10 cellular contexts compared by ENCODE assay signal in genomic region chr9:79054500-79054899, GRCh38.
"Had no signal": no experiment of that assay in that cellular context is flagged by ENCODE, and none has a peak within 500 bp of the region (broad histone marks: within the 10 kb centered on the region; RNA-seq: fewer than 3 reads in every experiment).

No MANE protein-coding gene starts in this region.

- H3K27me3 ChIP-seq: foreskin keratinocyte, right lobe of liver had no signal

- H3K36me3 ChIP-seq: right lobe of liver had no signal

- H3K4me1 ChIP-seq: right lobe of liver had no signal

- H3K9me3 ChIP-seq: right lobe of liver had no signal

- H3K4me3 ChIP-seq: dorsolateral prefrontal cortex, right lobe of liver had no signal

- DNase-seq: activated CD4-positive, alpha-beta T cell treated with anti-CD3 and anti-CD28 coated beads, Interleukin-2, amount 50 U/mL, for 1 hour; activated CD8-positive, alpha-beta memory T cell treated with anti-CD3 and anti-CD28 coated beads for 24 hours; activated naive CD8-positive, alpha-beta T cell treated with anti-CD3 and anti-CD28 coated beads for 36 hours; dorsolateral prefrontal cortex; foreskin keratinocyte; mesendoderm; natural killer cell; nucleus accumbens; right lobe of liver; SW 1271 had no signal

- H3K27ac ChIP-seq: dorsolateral prefrontal cortex, foreskin keratinocyte, right lobe of liver had no signal
